Comparison of ENCODE assay signal across 20 cellular contexts in the genomic region with DNA sequence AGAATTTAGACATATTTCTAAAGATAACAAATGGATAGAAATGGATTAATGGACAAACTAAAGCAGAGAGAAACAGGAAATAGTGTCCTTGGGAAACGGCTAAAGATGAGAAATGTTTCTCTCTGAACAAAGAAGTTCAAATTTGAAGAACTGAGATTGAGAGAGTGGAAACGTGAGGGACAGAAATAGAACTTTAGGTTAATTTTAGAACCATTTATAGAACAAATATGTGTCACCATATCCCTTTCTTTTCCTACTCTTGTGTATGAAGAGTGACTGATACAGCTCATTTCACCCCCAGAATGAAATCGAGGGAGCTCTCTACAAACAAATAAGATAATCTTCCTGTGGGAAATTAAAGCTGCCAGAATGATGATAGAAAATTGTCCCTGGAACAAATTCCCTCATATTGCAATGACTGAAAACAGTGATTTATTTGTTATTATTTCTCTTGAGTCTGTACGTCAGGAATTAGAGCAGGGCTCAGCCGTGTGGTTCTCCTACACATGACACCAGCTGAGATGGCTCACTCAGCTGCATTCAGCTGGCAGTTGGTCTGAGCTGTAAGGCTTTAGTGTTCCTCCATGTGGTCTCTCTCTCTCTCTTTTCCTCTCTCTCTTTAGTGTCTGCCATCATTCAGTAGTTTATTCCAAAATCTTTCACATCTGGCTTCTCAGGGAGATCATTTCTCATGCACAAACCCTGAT. TPM values are rescaled to one million over a fixed set of nuclear protein-coding genes. Genes with fewer than 3 reads are reported as not detected.
DNase-seq lines count a peak whose midpoint lies in the region; ATAC-seq and TF ChIP-seq lines count a peak whose summit lies in the region.
"Had no signal": no experiment of that assay in that cellular context is flagged by ENCODE, and none has a peak within 500 bp of the region (broad histone marks: within the 10 kb centered on the region; RNA-seq: fewer than 3 reads in every experiment).

No MANE protein-coding gene starts in this region.

- ATAC-seq in GM18907 (IDR thresholded peaks at IDR 0.05; ENCODE audit: unreplicated experiment), result peak; percentile 54
- peak; percentile 55 for ATAC-seq in GM21825 (IDR thresholded peaks at IDR 0.05; ENCODE audit: unreplicated experiment)
- peak; percentile 44 for ATAC-seq in HG03354 (IDR thresholded peaks at IDR 0.05; ENCODE audit: poor library complexity, severe bottlenecking, unreplicated experiment)
- no peak for ATAC-seq in upper lobe of right lung
- ATAC-seq in gastrocnemius medialis, result no peak

- H3K4me1 Mint-ChIP-seq in nephron, result peaks cover 7% of the 10 kb centered on the region

- DNase-seq in upper lobe of right lung (no peak), gastrocnemius medialis (no peak), neuronal stem cell (ENCODE audit: low spot score) (no peak)
- no peak for DNase-seq in stimulated activated CD4-positive, alpha-beta T cell treated with anti-CD3 and anti-CD28 coated beads, Interleukin-4, amount 100 ng/mL, for 4 hours
- DNase-seq: activated CD4-positive, alpha-beta T cell treated with anti-CD3 and anti-CD28 coated beads, Interleukin-2, amount 50 U/mL, for 1 hour; Calu3; central memory CD4-positive, alpha-beta T cell; esophagus squamous epithelium; glutamatergic neuron; GOT3; NCI-H1694; stimulated activated CD4-positive, alpha-beta T cell treated with anti-CD3 and anti-CD28 coated beads, Interleukin-12 subunit alpha, Interleukin-12 subunit beta, amount 100 ng/mL, for 4 hours had no signal

- no peak overlapping the region for H3K9ac ChIP-seq in neuronal stem cell (ENCODE audit: low read depth, low read length, poor library complexity)

- H3K27ac Mint-ChIP-seq in nephron, result peak overlapping the region in 2 of 3 experiments; percentile 12 to 52
- H3K27ac Mint-ChIP-seq: B cell had no signal

- TF ChIP-seq CTCF in nephron (IDR thresholded peaks at IDR 0.05; ENCODE audit: unreplicated experiment in 3 of 3) (no peak), upper lobe of right lung (IDR thresholded peaks at IDR 0.05) (no peak), gastrocnemius medialis (IDR thresholded peaks at IDR 0.05 in 4 of 5, conservative IDR thresholded peaks at IDR 0.05 in 1 of 5) (no peak)

- no peaks in the 10 kb centered on the region for H3K36me3 ChIP-seq in upper lobe of right lung
- H3K36me3 ChIP-seq in gastrocnemius medialis, result no peaks in the 10 kb centered on the region
- no peaks in the 10 kb centered on the region for H3K36me3 ChIP-seq in neuronal stem cell (replicated peaks in 1 of 2; ENCODE audit: control insufficient read depth in 2 of 2, insufficient read depth in 2 of 2, low read length in 2 of 2)
- H3K36me3 ChIP-seq: esophagus squamous epithelium, thoracic aorta had no signal

- H3K27me3 ChIP-seq in upper lobe of right lung (no peaks in the 10 kb centered on the region), gastrocnemius medialis (no peaks in the 10 kb centered on the region), neuronal stem cell (ENCODE audit: control insufficient read depth in 3 of 3, insufficient read depth in 3 of 3, low read depth in 1 of 3, low read length in 3 of 3) (no peaks in the 10 kb centered on the region)
- H3K27me3 ChIP-seq: esophagus squamous epithelium had no signal

- no peak overlapping the region for H2BK15ac ChIP-seq in neuronal stem cell (ENCODE audit: low read length)

- H4K91ac ChIP-seq in neuronal stem cell (ENCODE audit: low read depth, low read length, poor library complexity), result no peak overlapping the region

- no peak overlapping the region for H2BK120ac ChIP-seq in neuronal stem cell (ENCODE audit: low read depth, low read length)

- H2BK12ac ChIP-seq in neuronal stem cell (ENCODE audit: low read length), result no peak overlapping the region

- no peak overlapping the region for H3K4me2 ChIP-seq in neuronal stem cell (ENCODE audit: insufficient read depth, low read length, poor library complexity, severe bottlenecking)

- TF ChIP-seq POLR2A in gastrocnemius medialis (IDR thresholded peaks at IDR 0.05), result no peak

- WGBS in neuronal stem cell (ENCODE audit: extremely low coverage in 2 of 2, insufficient read length in 2 of 2, insufficient replicate concordance in 1 of 2), 2 donors, result no CpG with 5 or more reads among the region's 5 CpGs

- no peak overlapping the region for H3K14ac ChIP-seq in neuronal stem cell (ENCODE audit: low read length)

- H3K79me1 ChIP-seq in neuronal stem cell (ENCODE audit: low read depth, low read length), result no peaks in the 10 kb centered on the region

- no peak overlapping the region for H4K8ac ChIP-seq in neuronal stem cell (ENCODE audit: low read depth, low read length)

- no peak overlapping the region for H3K4me3 Mint-ChIP-seq in nephron
- H3K4me3 Mint-ChIP-seq: B cell had no signal

- no peak overlapping the region for H3K4me3 ChIP-seq in upper lobe of right lung
- no peak overlapping the region for H3K4me3 ChIP-seq in gastrocnemius medialis
- H3K4me3 ChIP-seq in neuronal stem cell (ENCODE audit: low read length in 2 of 2), result no peak overlapping the region
- H3K4me3 ChIP-seq: esophagus squamous epithelium, thoracic aorta had no signal

- in situ Hi-C loops in gastrocnemius medialis (cut with MboI; ENCODE audit: low sequenced_read_pairs in 4 of 4), result no loop called here

- no peaks in the 10 kb centered on the region for H3K36me3 Mint-ChIP-seq in nephron (ENCODE audit: low read depth)

- no peak overlapping the region for H2AK5ac ChIP-seq in neuronal stem cell (ENCODE audit: low read depth, low read length)

- H3K27ac ChIP-seq in upper lobe of right lung (no peak overlapping the region), gastrocnemius medialis (no peak overlapping the region), neuronal stem cell (replicated peaks; ENCODE audit: low read length) (no peak overlapping the region)
- H3K27ac ChIP-seq: esophagus squamous epithelium, thoracic aorta had no signal

- no peaks in the 10 kb centered on the region for H3K9me3 ChIP-seq in upper lobe of right lung
- no peaks in the 10 kb centered on the region for H3K9me3 ChIP-seq in gastrocnemius medialis
- H3K9me3 ChIP-seq in neuronal stem cell (replicated peaks in 1 of 2; ENCODE audit: control insufficient read depth in 2 of 2, insufficient read depth in 1 of 2, low read depth in 1 of 2, low read length in 2 of 2), result no peaks in the 10 kb centered on the region
- H3K9me3 ChIP-seq: esophagus squamous epithelium, thoracic aorta had no signal

- H3K4me1 ChIP-seq in upper lobe of right lung, result no peaks in the 10 kb centered on the region
- no peaks in the 10 kb centered on the region for H3K4me1 ChIP-seq in gastrocnemius medialis
- H3K4me1 ChIP-seq in neuronal stem cell (ENCODE audit: control insufficient read depth in 2 of 2, insufficient read depth in 1 of 2, low read depth in 1 of 2, low read length in 2 of 2), result peaks cover 0 to 1% of the 10 kb centered on the region in 2 donors
- H3K4me1 ChIP-seq: esophagus squamous epithelium had no signal

- H3K18ac ChIP-seq in neuronal stem cell (ENCODE audit: low read length), result no peak overlapping the region

- intact Hi-C loops in upper lobe of right lung (cut with DNase I), result no loop called here
- intact Hi-C loops in gastrocnemius medialis (cut with DNase I; ENCODE audit: low total_unique reads), result no loop called here

- H3K4ac ChIP-seq in neuronal stem cell (ENCODE audit: low read length), result no peak overlapping the region

- no peaks in the 10 kb centered on the region for H3K27me3 Mint-ChIP-seq in nephron (ENCODE audit: low read depth)
- H3K27me3 Mint-ChIP-seq: B cell had no signal

- H2BK5ac ChIP-seq in neuronal stem cell (ENCODE audit: low read length), result no peak overlapping the region

- no peak overlapping the region for H3K23ac ChIP-seq in neuronal stem cell (ENCODE audit: low read depth, low read length, poor library complexity)

- H2AFZ ChIP-seq in neuronal stem cell (ENCODE audit: low read length), result no peak overlapping the region

- H3K9me3 Mint-ChIP-seq in nephron, result peaks cover 26% of the 10 kb centered on the region

RNA-seq across cellular contexts. Expression of gene ARPP21, which starts 46.6 kb away (rescaled TPM):
- total RNA-seq in upper lobe of right lung (not detected), gastrocnemius medialis (10 to 100 TPM; 58.7 to 93.8 (median 67.5) TPM)
- polyA plus RNA-seq in neuronal stem cell (2013, experiment 1 of 2), result 0.13 TPM
- 0.10 TPM for polyA plus RNA-seq in neuronal stem cell (2013, experiment 2 of 2)
- total RNA-seq: B cell, Calu3, esophagus squamous epithelium, MCF 10A, mononuclear cell had no signal

Comparison
In these comparisons a context has a peak if more than half of its experiments do, and no peak if none do; other contexts are left out.
1. ATAC-seq: peak in GM18907 (single experiment), GM21825 (single experiment) and HG03354 (single experiment); none in upper lobe of right lung (single experiment) and gastrocnemius medialis (0 of 2).
2. RNA of gene ARPP21, which starts 46.6 kb away (total RNA-seq): 58.7 to 93.8 TPM in gastrocnemius medialis; not detected in upper lobe of right lung (single experiment); every median in the first group is over 10 times any median in the second.